In genomic region chr18:63258749-63259580, GRCh38 we compare ENCODE assay signal across 13 cellular contexts.
DNase-seq lines count a peak whose midpoint lies in the region; ATAC-seq and FAIRE-seq lines count a peak whose summit lies in the region.
"Had no signal": no experiment of that assay in that cellular context is flagged by ENCODE, and none has a peak within 500 bp of the region (broad histone marks: within the 10 kb centered on the region; RNA-seq: fewer than 3 reads in every experiment).

No MANE protein-coding gene starts in this region.

- H3K27ac ChIP-seq in small intestine (ENCODE audit: low read depth in 1 of 2, low read length in 1 of 2) (no peak overlapping the region), mesendoderm (ENCODE audit: low read depth, low read length) (no peak overlapping the region)
- H3K27ac ChIP-seq: HL-60 had no signal

- H3K4me1 ChIP-seq in small intestine (ENCODE audit: control insufficient read depth in 2 of 2, insufficient read depth in 1 of 2, low read depth in 1 of 2, low read length in 1 of 2) (peaks cover 4 to 5% of the 10 kb centered on the region in 2 donors), mesendoderm (ENCODE audit: control insufficient read depth, low read depth, low read length) (no peaks in the 10 kb centered on the region)

- H3K27me3 ChIP-seq in small intestine (ENCODE audit: control insufficient read depth in 2 of 2, insufficient read depth in 2 of 2, low read length in 2 of 2) (no peaks in the 10 kb centered on the region), mesendoderm (ENCODE audit: insufficient read depth, low read length, poor library complexity) (no peaks in the 10 kb centered on the region)

- no peak overlapping the region for H4K8ac ChIP-seq in mesendoderm (ENCODE audit: low read depth, low read length)

- H2BK120ac ChIP-seq in mesendoderm (ENCODE audit: low read depth, low read length), result no peak overlapping the region

- no peak overlapping the region for H3K56ac ChIP-seq in mesendoderm (ENCODE audit: low read length)

- FAIRE-seq in small intestine (lab: Jason Lieb, UNC), result no peak
- FAIRE-seq: frontal cortex, GM18507 had no signal

- no peak overlapping the region for H3K23ac ChIP-seq in mesendoderm (ENCODE audit: low read length)

- H2AK5ac ChIP-seq in mesendoderm (ENCODE audit: low read length), result no peak overlapping the region

- H4K5ac ChIP-seq in mesendoderm (ENCODE audit: low read length), result no peak overlapping the region

- H3K9ac ChIP-seq in mesendoderm (ENCODE audit: low read length), result no peak overlapping the region

- no peak overlapping the region for H3K4ac ChIP-seq in mesendoderm (ENCODE audit: low read depth, low read length)

- H3K9me3 ChIP-seq in small intestine (ENCODE audit: control insufficient read depth, low read depth), result no peaks in the 10 kb centered on the region

- H3K4me3 ChIP-seq in small intestine (ENCODE audit: low read depth in 1 of 2, low read length in 2 of 2), result peak overlapping the region in 1 of 2 donors; percentile 13
- no peak overlapping the region for H3K4me3 ChIP-seq in mesendoderm (ENCODE audit: low read length)

- WGBS in small intestine, 3 donors, result 36 to 80% (median 58%) methylated on average over 17 of the region's 17 CpGs
- no CpG with 5 or more reads among the region's 17 CpGs for WGBS in mesendoderm (ENCODE audit: extremely low coverage, insufficient coverage, low lambda C conversion rate)

- no peak overlapping the region for H2BK5ac ChIP-seq in mesendoderm (ENCODE audit: low read length)

- no peaks in the 10 kb centered on the region for H3K79me1 ChIP-seq in mesendoderm (ENCODE audit: low read length)

- H3K4me2 ChIP-seq in mesendoderm (ENCODE audit: low read length), result no peak overlapping the region

- peak; percentile 8 for DNase-seq in ELF-1 (ENCODE audit: low read depth, low spot score)
- DNase-seq in NCI-H2081 treated with DMSO at 0.1 percent for 48 hours (lab: John Stamatoyannopoulos, UW), result peak; percentile 36
- peak; percentile 64 for DNase-seq in foreskin melanocyte
- peak; percentile 30 for DNase-seq in small intestine
- DNase-seq in mesendoderm, result no peak
- DNase-seq in HT-29 (ENCODE audit: low spot score), result no peak
- DNase-seq: activated effector memory CD4-positive, alpha-beta T cell treated with Interleukin-2 at 50 U/mL for 16 hours; DMS 273 treated with DMSO at 0.1 percent for 48 hours; left cardiac atrium had no signal

- ATAC-seq in GM18858 (IDR thresholded peaks at IDR 0.05; ENCODE audit: unreplicated experiment), result no peak

- H3K18ac ChIP-seq in mesendoderm (ENCODE audit: low read length), result no peak overlapping the region

- H3K36me3 ChIP-seq in small intestine (ENCODE audit: control insufficient read depth in 2 of 2, insufficient read depth in 2 of 2, low read length in 2 of 2), result no peaks in the 10 kb centered on the region
- H3K36me3 ChIP-seq in mesendoderm (ENCODE audit: control insufficient read depth, insufficient read depth, low read length), result no peaks in the 10 kb centered on the region

- no peak overlapping the region for H2BK15ac ChIP-seq in mesendoderm (replicated peaks; ENCODE audit: low read depth)

- no peaks in the 10 kb centered on the region for H3K79me2 ChIP-seq in mesendoderm (ENCODE audit: control insufficient read depth, insufficient read depth, low read length)

Comparison
In these comparisons a context has a peak if more than half of its experiments do, and no peak if none do; other contexts are left out.
1. DNase-seq: peak in ELF-1 (single experiment), NCI-H2081 treated with DMSO at 0.1 percent for 48 hours (single experiment), foreskin melanocyte (single experiment) and small intestine (single experiment); none in mesendoderm (single experiment) and HT-29 (single experiment).